In genomic region chr7:32489788-32490126, GRCh38 we compare ENCODE assay signal across 8 cellular contexts. TPM values are rescaled to one million over a fixed set of nuclear protein-coding genes. Genes with fewer than 3 reads are reported as not detected.
DNase-seq lines count a peak whose midpoint lies in the region; ATAC-seq, FAIRE-seq and TF ChIP-seq lines count a peak whose summit lies in the region.

No MANE protein-coding gene starts in this region.

- peaks cover 42% of the 10 kb centered on the region for H3K36me3 ChIP-seq in KOPT-K1 (ENCODE audit: insufficient read depth, low read length)
- H3K36me3 ChIP-seq in endocrine pancreas (ENCODE audit: control insufficient read depth, insufficient read depth, low read length), result no peaks in the 10 kb centered on the region
- no peaks in the 10 kb centered on the region for H3K36me3 ChIP-seq in parathyroid adenoma (ENCODE audit: control insufficient read depth, insufficient read depth, low read length)

- DNase-seq in T-helper 9 cell, result no peak
- no peak for DNase-seq in frontal cortex (ENCODE audit: low spot score in 2 of 2)
- no peak for DNase-seq in epidermal melanocyte (ENCODE audit: insufficient read length, low spot score)

- H3K4me3 ChIP-seq in endocrine pancreas (ENCODE audit: control insufficient read depth, insufficient read depth, low read length), result peak overlapping the region; percentile 97
- peak overlapping the region; percentile 57 for H3K4me3 ChIP-seq in parathyroid adenoma (ENCODE audit: low read depth, low read length)

- no peaks in the 10 kb centered on the region for H3K9me3 ChIP-seq in KOPT-K1 (ENCODE audit: insufficient read depth, low read length, poor library complexity, severe bottlenecking)
- no peaks in the 10 kb centered on the region for H3K9me3 ChIP-seq in endocrine pancreas (ENCODE audit: control insufficient read depth, low read length)
- no peaks in the 10 kb centered on the region for H3K9me3 ChIP-seq in parathyroid adenoma (ENCODE audit: control insufficient read depth, low read length)

- peak overlapping the region; percentile 90 for H3K27ac ChIP-seq in KOPT-K1 (ENCODE audit: low read depth, low read length, poor library complexity, severe bottlenecking)
- peak overlapping the region; percentile 85 for H3K27ac ChIP-seq in parathyroid adenoma

- ATAC-seq in GM19438 (IDR thresholded peaks at IDR 0.05; ENCODE audit: low read depth, unreplicated experiment), result peak; percentile 12
- ATAC-seq in HG03520 (IDR thresholded peaks at IDR 0.05; ENCODE audit: unreplicated experiment), result no peak

- H3K9ac ChIP-seq in endocrine pancreas (ENCODE audit: control insufficient read depth, insufficient read depth, low read length) (peak overlapping the region; percentile 16), parathyroid adenoma (no peak overlapping the region)

- no peak for FAIRE-seq in frontal cortex (lab: Jason Lieb, UNC)

- peak overlapping the region; percentile 72 for H3K4me2 ChIP-seq in parathyroid adenoma (ENCODE audit: low read length)

- no peak for TF ChIP-seq CTCF in parathyroid adenoma (IDR thresholded peaks at IDR 0.05)

- H2AFZ ChIP-seq in parathyroid adenoma, result peak overlapping the region; percentile 91

- H3K27me3 ChIP-seq in endocrine pancreas (ENCODE audit: control insufficient read depth, insufficient read depth, low read length) (no peaks in the 10 kb centered on the region), parathyroid adenoma (ENCODE audit: control insufficient read depth, insufficient read depth, low read length) (no peaks in the 10 kb centered on the region)

- H3K4me1 ChIP-seq in endocrine pancreas (ENCODE audit: control insufficient read depth, insufficient read depth, low read length) (no peaks in the 10 kb centered on the region), parathyroid adenoma (no peaks in the 10 kb centered on the region)

- H3K79me2 ChIP-seq in parathyroid adenoma, result peaks cover under 1% of the 10 kb centered on the region

RNA-seq across cellular contexts. Expression of gene LSM5, which starts 0.4 kb away (rescaled TPM):
- total RNA-seq in frontal cortex, result 28.9 TPM

RNA-seq across cellular contexts. Expression of gene AVL9, which starts 5.5 kb away (rescaled TPM):
- total RNA-seq in frontal cortex, result 70.1 TPM
